In the genomic region with DNA sequence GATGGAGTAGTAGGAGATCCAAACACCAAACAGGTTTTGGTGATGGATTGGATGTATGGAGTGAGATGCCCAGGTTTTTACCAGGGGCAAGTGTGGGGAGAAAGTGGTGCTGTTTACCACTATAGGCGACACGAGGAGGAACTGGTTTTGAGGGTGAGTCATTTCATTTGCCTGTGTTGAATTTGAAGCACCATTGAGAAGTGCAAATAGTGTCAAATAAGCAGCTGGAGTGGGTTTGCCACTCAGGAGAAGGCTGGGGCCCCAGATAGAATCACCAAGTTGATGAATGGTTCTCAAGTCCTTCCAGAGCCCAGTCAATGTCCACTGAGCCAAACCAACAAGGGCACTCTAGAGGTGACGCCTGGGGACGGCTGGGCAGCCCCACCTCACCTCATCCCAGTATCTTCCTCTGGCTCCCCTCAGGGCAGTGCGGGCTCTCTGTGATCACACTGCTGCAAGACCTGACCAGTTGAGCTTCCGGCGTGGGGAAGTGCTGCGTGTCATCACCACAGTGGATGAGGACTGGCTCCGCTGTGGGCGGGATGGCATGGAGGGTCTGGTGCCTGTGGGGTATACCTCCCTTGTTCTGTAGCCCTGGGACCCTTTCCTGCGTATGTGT, we compare ENCODE assay signal across 18 cellular contexts. TPM values are rescaled to one million over a fixed set of nuclear protein-coding genes. Genes with fewer than 3 reads are reported as not detected.
A peak's percentile ranks its signal among the peaks of the same experiment; 100 is the strongest.
DNase-seq lines count a peak whose midpoint lies in the region; ATAC-seq lines count a peak whose summit lies in the region.
"Had no signal": no experiment of that assay in that cellular context is flagged by ENCODE, and none has a peak within 500 bp of the region (broad histone marks: within the 10 kb centered on the region; RNA-seq: fewer than 3 reads in every experiment).

No MANE protein-coding gene starts in this region.

- no peak overlapping the region for H4K12ac ChIP-seq in trophoblast cell (ENCODE audit: low read depth, low read length)

- H3K79me2 ChIP-seq in trophoblast cell (ENCODE audit: control insufficient read depth, insufficient read depth, low read length, poor library complexity) = peaks cover 3% of the 10 kb centered on the region

- peaks cover 26% of the 10 kb centered on the region for H3K36me3 Mint-ChIP-seq in activated naive CD8-positive, alpha-beta T cell treated with anti-CD3 and anti-CD28 coated beads, Interleukin-2, amount 50 U/mL, for 24 hours (ENCODE audit: low read depth)

- peaks cover 3% of the 10 kb centered on the region for H3K79me1 ChIP-seq in trophoblast cell (ENCODE audit: low read length)

- no peak overlapping the region for H3K4me3 ChIP-seq in trophoblast cell (ENCODE audit: low read depth, low read length)
- H3K4me3 ChIP-seq: BLaER1 treated with 17β-estradiol and CSF1 and Interleukin-3, amounts not matched to agents 10 nM and 100 nM; prostate gland had no signal

- ATAC-seq in activated naive CD8-positive, alpha-beta T cell treated with anti-CD3 and anti-CD28 coated beads, Interleukin-2, amount 50 U/mL, for 24 hours = peak; percentile 5
- ATAC-seq: activated CD4-positive, alpha-beta T cell treated with anti-CD3 and anti-CD28 coated beads for 36 hours; naive thymus-derived CD8-positive, alpha-beta T cell had no signal

- no peaks in the 10 kb centered on the region for H3K9me3 Mint-ChIP-seq in activated naive CD8-positive, alpha-beta T cell treated with anti-CD3 and anti-CD28 coated beads, Interleukin-2, amount 50 U/mL, for 24 hours
- H3K9me3 Mint-ChIP-seq: naive thymus-derived CD8-positive, alpha-beta T cell; type B pancreatic cell had no signal

- peaks cover 6 to 7% of the 10 kb centered on the region in 2 experiments for H3K4me1 ChIP-seq in trophoblast cell (ENCODE audit: control insufficient read depth in 1 of 2, insufficient read depth in 2 of 2, low read length in 2 of 2)
- H3K4me1 ChIP-seq: prostate gland had no signal

- H3K36me3 ChIP-seq in trophoblast cell (ENCODE audit: control insufficient read depth in 1 of 2, insufficient read depth in 2 of 2, low read length in 2 of 2) = peaks cover 38 to 43% of the 10 kb centered on the region in 2 experiments
- H3K36me3 ChIP-seq: prostate gland had no signal

- no peaks in the 10 kb centered on the region for H3K27me3 Mint-ChIP-seq in activated naive CD8-positive, alpha-beta T cell treated with anti-CD3 and anti-CD28 coated beads, Interleukin-2, amount 50 U/mL, for 24 hours
- H3K27me3 Mint-ChIP-seq: activated CD4-positive, alpha-beta T cell treated with anti-CD3 and anti-CD28 coated beads for 36 hours; naive thymus-derived CD8-positive, alpha-beta T cell; type B pancreatic cell had no signal

- H3K27ac Mint-ChIP-seq in activated naive CD8-positive, alpha-beta T cell treated with anti-CD3 and anti-CD28 coated beads, Interleukin-2, amount 50 U/mL, for 24 hours = no peak overlapping the region
- H3K27ac Mint-ChIP-seq: activated CD4-positive, alpha-beta T cell treated with anti-CD3 and anti-CD28 coated beads for 36 hours had no signal

- no CpG with 5 or more reads among the region's 11 CpGs for WGBS in trophoblast cell (ENCODE audit: extremely low coverage, insufficient coverage, insufficient read length)

- H3K18ac ChIP-seq in trophoblast cell (ENCODE audit: low read length) = no peak overlapping the region

- H2BK12ac ChIP-seq in trophoblast cell (ENCODE audit: low read length) = no peak overlapping the region

- H4K8ac ChIP-seq in trophoblast cell (ENCODE audit: low read depth, low read length) = no peak overlapping the region

- no peak overlapping the region for H3K4me3 Mint-ChIP-seq in activated naive CD8-positive, alpha-beta T cell treated with anti-CD3 and anti-CD28 coated beads, Interleukin-2, amount 50 U/mL, for 24 hours
- H3K4me3 Mint-ChIP-seq: activated CD4-positive, alpha-beta T cell treated with anti-CD3 and anti-CD28 coated beads for 36 hours; naive thymus-derived CD8-positive, alpha-beta T cell; type B pancreatic cell had no signal

- peaks cover 8% of the 10 kb centered on the region for H3K4me1 Mint-ChIP-seq in activated naive CD8-positive, alpha-beta T cell treated with anti-CD3 and anti-CD28 coated beads, Interleukin-2, amount 50 U/mL, for 24 hours

- H3K4me2 ChIP-seq in trophoblast cell (ENCODE audit: low read length) = no peak overlapping the region

- H3K14ac ChIP-seq in trophoblast cell (ENCODE audit: low read length) = no peak overlapping the region

- H3K23ac ChIP-seq in trophoblast cell (ENCODE audit: low read length) = no peak overlapping the region

- DNase-seq in NCI-H2196 (lab: John Stamatoyannopoulos, UW; ENCODE audit: unreplicated experiment) (peak; percentile 15), NCI-H2196 treated with DMSO at 0.1 percent for 48 hours (lab: John Stamatoyannopoulos, UW; ENCODE audit: unreplicated experiment) (no peak), NCI-H2107 treated with DMSO at 0.1 percent for 48 hours (lab: John Stamatoyannopoulos, UW; ENCODE audit: unreplicated experiment) (peak; percentile 22), trophoblast cell (peak; percentile 67 to 73), SIG-M5 treated with dmso at 0.1 percent for 504 hours (lab: John Stamatoyannopoulos, UW; ENCODE audit: unreplicated experiment) (no peak), islet precursor cell (no peak)
- DNase-seq in activated naive CD8-positive, alpha-beta T cell treated with anti-CD3 and anti-CD28 coated beads, Interleukin-2, amount 50 U/mL, for 24 hours = no peak
- no peak for DNase-seq in stimulated activated CD4-positive, alpha-beta T cell treated with anti-CD3 and anti-CD28 coated beads, Interleukin-12 subunit alpha, Interleukin-12 subunit beta, amount 100 ng/mL, for 4 hours
- DNase-seq: activated CD4-positive, alpha-beta T cell treated with anti-CD3 and anti-CD28 coated beads for 36 hours; amygdala; DMS153; naive thymus-derived CD8-positive, alpha-beta T cell; NCI-H1092 treated with DMSO at 0.1 percent for 48 hours; stimulated activated naive CD4-positive, alpha-beta T cell treated with Interleukin-2 at 50 U/mL for 16 hours; T1000 had no signal

- no peaks in the 10 kb centered on the region for H3K27me3 ChIP-seq in trophoblast cell (ENCODE audit: insufficient read depth, low read length)
- H3K27me3 ChIP-seq: BLaER1 treated with 17β-estradiol and CSF1 and Interleukin-3, amounts not matched to agents 10 nM and 100 nM had no signal

- no peak overlapping the region for H2BK120ac ChIP-seq in trophoblast cell (ENCODE audit: insufficient read depth, low read length, poor library complexity)

- no peak overlapping the region for H2AFZ ChIP-seq in trophoblast cell (ENCODE audit: insufficient read depth, low read length, poor library complexity)

- no peak overlapping the region for H3K27ac ChIP-seq in trophoblast cell (ENCODE audit: low read depth, low read length)
- H3K27ac ChIP-seq: BLaER1 treated with 17β-estradiol and CSF1 and Interleukin-3, amounts not matched to agents 10 nM and 100 nM; prostate gland had no signal

- H2BK5ac ChIP-seq in trophoblast cell (ENCODE audit: low read depth, low read length, poor library complexity) = no peak overlapping the region

- H3K9me3 ChIP-seq in trophoblast cell (ENCODE audit: insufficient read depth, low read depth, low read length) = no peaks in the 10 kb centered on the region
- H3K9me3 ChIP-seq: BLaER1 treated with 17β-estradiol and CSF1 and Interleukin-3, amounts not matched to agents 10 nM and 100 nM; prostate gland had no signal

- H3K9ac ChIP-seq in trophoblast cell (ENCODE audit: low read length) = no peak overlapping the region
- H3K9ac ChIP-seq: BLaER1 treated with 17β-estradiol and CSF1 and Interleukin-3, amounts not matched to agents 10 nM and 100 nM had no signal

- H3K4ac ChIP-seq in trophoblast cell (ENCODE audit: low read depth, low read length) = no peak overlapping the region

- no peak overlapping the region for H2AK5ac ChIP-seq in trophoblast cell (ENCODE audit: low read length)

- no peak overlapping the region for H4K91ac ChIP-seq in trophoblast cell (ENCODE audit: low read depth, low read length)

RNA-seq across cellular contexts. Expression of a gene that starts 9.4 kb away (rescaled TPM):
- 45.7 and 48.3 TPM in 2 replicates for polyA plus RNA-seq in trophoblast cell (2013)

RNA-seq across cellular contexts. Expression of a gene that starts 21.4 kb away (rescaled TPM):
- polyA plus RNA-seq in trophoblast cell (2013) = 339 and 342 TPM in 2 replicates

RNA-seq across cellular contexts. Expression of a gene that starts 28.9 kb away (rescaled TPM):
- polyA plus RNA-seq in trophoblast cell (2013) = 0.03 and 0.04 TPM in 2 replicates
- polyA plus RNA-seq: naive thymus-derived CD8-positive, alpha-beta T cell had no signal

RNA-seq across cellular contexts. Expression of a gene that starts 52.8 kb away (rescaled TPM):
- 2.5 and 2.8 TPM in 2 replicates for polyA plus RNA-seq in trophoblast cell (2013)

RNA-seq across cellular contexts. Expression of a gene that starts 56.8 kb away (rescaled TPM):
- polyA plus RNA-seq in trophoblast cell (2013) = 48.9 and 52.4 TPM in 2 replicates

Comparison
In these comparisons a context has a peak if more than half of its experiments do, and no peak if none do; other contexts are left out.
1. DNase-seq: peak in NCI-H2196 (single experiment), NCI-H2107 treated with DMSO at 0.1 percent for 48 hours (single experiment) and trophoblast cell (2 of 2); none in NCI-H2196 treated with DMSO at 0.1 percent for 48 hours (single experiment), activated naive CD8-positive, alpha-beta T cell treated with anti-CD3 and anti-CD28 coated beads, Interleukin-2, amount 50 U/mL, for 24 hours (single experiment), SIG-M5 treated with dmso at 0.1 percent for 504 hours (single experiment), stimulated activated CD4-positive, alpha-beta T cell treated with anti-CD3 and anti-CD28 coated beads, Interleukin-12 subunit alpha, Interleukin-12 subunit beta, amount 100 ng/mL, for 4 hours (single experiment) and islet precursor cell (single experiment).